Comparison of ENCODE assay signal across 28 cellular contexts in the genomic region with DNA sequence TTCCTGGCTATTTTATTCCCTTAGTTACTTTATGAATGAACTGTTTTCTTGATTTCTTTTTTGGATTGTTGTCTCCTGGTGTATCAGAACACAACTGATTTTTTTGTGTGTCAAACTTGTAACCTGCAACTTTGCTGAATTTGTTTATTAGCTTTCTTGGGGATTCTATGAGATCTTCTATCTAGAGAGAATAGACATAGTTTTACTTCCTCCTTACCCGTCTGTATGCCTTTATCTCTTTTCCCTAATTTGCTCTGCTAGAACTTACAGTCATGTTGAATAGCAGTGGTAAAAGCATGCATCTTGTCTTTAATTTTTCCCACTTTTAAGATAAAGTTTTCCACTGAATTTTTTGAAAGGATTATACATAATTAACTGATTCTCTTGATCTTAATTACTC. TPM values are rescaled to one million over a fixed set of nuclear protein-coding genes. Genes with fewer than 3 reads are reported as not detected.
A peak's percentile ranks its signal among the peaks of the same experiment; 100 is the strongest.
DNase-seq lines count a peak whose midpoint lies in the region; ATAC-seq, FAIRE-seq and TF ChIP-seq lines count a peak whose summit lies in the region.
"Had no signal": no experiment of that assay in that cellular context is flagged by ENCODE, and none has a peak within 500 bp of the region (broad histone marks: within the 10 kb centered on the region; RNA-seq: fewer than 3 reads in every experiment).

No MANE protein-coding gene starts in this region.

- intact Hi-C loops in pancreas (cut with DNase I), result no loop called here

- no peak overlapping the region for H3K27ac ChIP-seq in pancreas
- no peak overlapping the region for H3K27ac ChIP-seq in effector memory CD4-positive, alpha-beta T cell (ENCODE audit: insufficient read depth, low read length, poor library complexity, severe bottlenecking)
- H3K27ac ChIP-seq: coronary artery, gastrocnemius medialis, GM23248, hepatocyte had no signal

- H3K27me3 ChIP-seq in pancreas, result no peaks in the 10 kb centered on the region
- no peaks in the 10 kb centered on the region for H3K27me3 ChIP-seq in effector memory CD4-positive, alpha-beta T cell (replicated peaks; ENCODE audit: control insufficient read depth, insufficient read depth, low read length, poor library complexity, severe bottlenecking)
- H3K27me3 ChIP-seq: gastrocnemius medialis, hepatocyte had no signal

- H3K36me3 ChIP-seq in pancreas, result peaks cover 0 to 13% (median 0%) of the 10 kb centered on the region in 3 donors
- H3K36me3 ChIP-seq in effector memory CD4-positive, alpha-beta T cell (ENCODE audit: control insufficient read depth, insufficient read depth, low read length), result peaks cover 3% of the 10 kb centered on the region

- H3K4me1 ChIP-seq in pancreas, result peaks cover 0 to 8% (median 4%) of the 10 kb centered on the region in 3 donors
- no peaks in the 10 kb centered on the region for H3K4me1 ChIP-seq in effector memory CD4-positive, alpha-beta T cell (ENCODE audit: control insufficient read depth, insufficient read depth, low read length, poor library complexity, severe bottlenecking)

- ATAC-seq in GM18858 (IDR thresholded peaks at IDR 0.05; ENCODE audit: unreplicated experiment), result peak; percentile 52
- ATAC-seq in GM21723 (IDR thresholded peaks at IDR 0.05; ENCODE audit: unreplicated experiment), result peak; percentile 62
- no peak for ATAC-seq in memory B cell (ENCODE audit: low read depth)
- no peak for ATAC-seq in WTC11
- ATAC-seq in pancreas, result no peak
- no peak for ATAC-seq in GM19452 (IDR thresholded peaks at IDR 0.05; ENCODE audit: unreplicated experiment)
- ATAC-seq: gastrocnemius medialis, left colon had no signal

- H3K4me3 Mint-ChIP-seq in memory B cell (no peak overlapping the region), WTC11 (no peak overlapping the region)
- H3K4me3 Mint-ChIP-seq: CD4-positive, CD25-positive, alpha-beta regulatory T cell; HFFc6; type B pancreatic cell had no signal

- H3K9me3 Mint-ChIP-seq in memory B cell, result no peaks in the 10 kb centered on the region
- no peaks in the 10 kb centered on the region for H3K9me3 Mint-ChIP-seq in WTC11
- H3K9me3 Mint-ChIP-seq: CD4-positive, CD25-positive, alpha-beta regulatory T cell; HFFc6; type B pancreatic cell had no signal

- no peak for TF ChIP-seq CTCF in WTC11 (IDR thresholded peaks at IDR 0.05)
- TF ChIP-seq CTCF in pancreas (IDR thresholded peaks at IDR 0.05), result no peak

- no peak for FAIRE-seq in pancreas (lab: Jason Lieb, UNC)
- FAIRE-seq: bronchial epithelial cell, endometrium, G401.6 had no signal

- peak overlapping the region; percentile 1 for H3K27ac Mint-ChIP-seq in memory B cell
- H3K27ac Mint-ChIP-seq in WTC11, result no peak overlapping the region
- H3K27ac Mint-ChIP-seq: HFFc6, type B pancreatic cell had no signal

- DNase-seq in OCI-M1 (lab: John Stamatoyannopoulos, UW), result peak; percentile 54
- no peak for DNase-seq in memory B cell (ENCODE audit: low spot score in 2 of 2)
- DNase-seq in WTC11 (ENCODE audit: low spot score), result no peak
- no peak for DNase-seq in pancreas
- DNase-seq in effector memory CD4-positive, alpha-beta T cell, result no peak
- DNase-seq: activated CD4-positive, alpha-beta T cell treated with anti-CD3 and anti-CD28 coated beads for 1 hour; activated naive CD4-positive, alpha-beta T cell; amniotic stem cell; CD4-positive, CD25-positive, alpha-beta regulatory T cell; gastrocnemius medialis; GM23248; HFFc6; KG1; left colon; mesenchymal stem cell; NCI-H1694 treated with DMSO at 0.1 percent for 48 hours; NCI-H2171; NCI-H524 treated with DMSO at 0.1 percent for 48 hours; nucleus accumbens had no signal

- H3K4me3 ChIP-seq in pancreas, result no peak overlapping the region
- no peak overlapping the region for H3K4me3 ChIP-seq in effector memory CD4-positive, alpha-beta T cell (ENCODE audit: insufficient read depth, low read depth, low read length, poor library complexity, severe bottlenecking)
- H3K4me3 ChIP-seq: coronary artery, gastrocnemius medialis, GM23248, hepatocyte had no signal

- POLR2A ChIA-PET in WTC11 (lab: Charles Lee), result interaction anchor here (0.8 kb wide), 1 partner anchor 15 kb away, joined by 3 read pairs; no protein-coding TSS in a partner anchor

- no peaks in the 10 kb centered on the region for H3K27me3 Mint-ChIP-seq in memory B cell
- H3K27me3 Mint-ChIP-seq in WTC11 (ENCODE audit: low read depth), result no peaks in the 10 kb centered on the region
- H3K27me3 Mint-ChIP-seq: CD4-positive, CD25-positive, alpha-beta regulatory T cell; type B pancreatic cell had no signal

- WGBS in pancreas, 2 donors, result 51 to 60% methylated on average over 1 of the region's 1 CpG

- CTCF ChIA-PET in WTC11 (lab: Charles Lee), result interaction anchor here (1.4 kb wide), 1 partner anchor 93 kb away, joined by 3 read pairs; no protein-coding TSS in a partner anchor

- H3K4me1 Mint-ChIP-seq in memory B cell (peaks cover 9% of the 10 kb centered on the region), WTC11 (no peaks in the 10 kb centered on the region)

- H3K36me3 Mint-ChIP-seq in memory B cell (peaks cover 16% of the 10 kb centered on the region), WTC11 (peaks cover 25% of the 10 kb centered on the region)

- H3K9me3 ChIP-seq in pancreas, result no peaks in the 10 kb centered on the region
- H3K9me3 ChIP-seq in effector memory CD4-positive, alpha-beta T cell (ENCODE audit: control insufficient read depth, low read length), result no peaks in the 10 kb centered on the region
- H3K9me3 ChIP-seq: gastrocnemius medialis had no signal

TF ChIP-seq in WTC11, 78 proteins besides CTCF, POLR2A, EP300 and RAD21:
- TF ChIP-seq MYBL2 (CRISPR knock-in tag; IDR thresholded peaks at IDR 0.05), result no peak
- TF ChIP-seq, protein P1, sequence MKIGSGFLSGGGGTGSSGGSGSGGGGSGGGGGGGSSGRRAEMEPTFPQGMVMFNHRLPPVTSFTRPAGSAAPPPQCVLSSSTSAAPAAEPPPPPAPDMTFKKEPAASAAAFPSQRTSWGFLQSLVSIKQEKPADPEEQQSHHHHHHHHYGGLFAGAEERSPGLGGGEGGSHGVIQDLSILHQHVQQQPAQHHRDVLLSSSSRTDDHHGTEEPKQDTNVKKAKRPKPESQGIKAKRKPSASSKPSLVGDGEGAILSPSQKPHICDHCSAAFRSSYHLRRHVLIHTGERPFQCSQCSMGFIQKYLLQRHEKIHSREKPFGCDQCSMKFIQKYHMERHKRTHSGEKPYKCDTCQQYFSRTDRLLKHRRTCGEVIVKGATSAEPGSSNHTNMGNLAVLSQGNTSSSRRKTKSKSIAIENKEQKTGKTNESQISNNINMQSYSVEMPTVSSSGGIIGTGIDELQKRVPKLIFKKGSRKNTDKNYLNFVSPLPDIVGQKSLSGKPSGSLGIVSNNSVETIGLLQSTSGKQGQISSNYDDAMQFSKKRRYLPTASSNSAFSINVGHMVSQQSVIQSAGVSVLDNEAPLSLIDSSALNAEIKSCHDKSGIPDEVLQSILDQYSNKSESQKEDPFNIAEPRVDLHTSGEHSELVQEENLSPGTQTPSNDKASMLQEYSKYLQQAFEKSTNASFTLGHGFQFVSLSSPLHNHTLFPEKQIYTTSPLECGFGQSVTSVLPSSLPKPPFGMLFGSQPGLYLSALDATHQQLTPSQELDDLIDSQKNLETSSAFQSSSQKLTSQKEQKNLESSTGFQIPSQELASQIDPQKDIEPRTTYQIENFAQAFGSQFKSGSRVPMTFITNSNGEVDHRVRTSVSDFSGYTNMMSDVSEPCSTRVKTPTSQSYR (CRISPR knock-in tag; IDR thresholded peaks at IDR 0.05), result no peak
- no peak for TF ChIP-seq STAT6 (CRISPR knock-in tag; conservative IDR thresholded peaks at IDR 0.05; ENCODE audit: low read depth)
- TF ChIP-seq TEAD1 (CRISPR knock-in tag; IDR thresholded peaks at IDR 0.05), result no peak
- no peak for TF ChIP-seq FOXP1 (CRISPR knock-in tag; IDR thresholded peaks at IDR 0.05; ENCODE audit: borderline replicate concordance)
- no peak for TF ChIP-seq TP53 (CRISPR knock-in tag; IDR thresholded peaks at IDR 0.05)

RNA-seq across cellular contexts. Expression of gene RNF146, which starts 13.2 kb away (rescaled TPM):
- total RNA-seq in WTC11 (2021) (27.3 to 30.4 TPM (median 30.0 TPM) in 3 replicates), pancreas (10 to 100 TPM in 4 of 6 donors, 1 to 10 TPM in 2; 8.7 to 24.7 (median 13.1) TPM)
- 10 to 100 TPM; 17.0 to 28.6 TPM for polyA plus RNA-seq in pancreas

Comparison
In these comparisons a context has a peak if more than half of its experiments do, and no peak if none do; other contexts are left out.
1. ATAC-seq: peak in GM18858 (single experiment) and GM21723 (single experiment); none in memory B cell (single experiment), WTC11 (single experiment), pancreas (0 of 4) and GM19452 (single experiment).